In genomic region chr9:15249042-15249818, GRCh38 we compare ENCODE assay signal across 15 cellular contexts. TPM values are rescaled to one million over a fixed set of nuclear protein-coding genes. Genes with fewer than 3 reads are reported as not detected.
DNase-seq lines count a peak whose midpoint lies in the region; ATAC-seq and TF ChIP-seq lines count a peak whose summit lies in the region.
"Had no signal": no experiment of that assay in that cellular context is flagged by ENCODE, and none has a peak within 500 bp of the region (broad histone marks: within the 10 kb centered on the region; RNA-seq: fewer than 3 reads in every experiment).

No MANE protein-coding gene starts in this region.

- no peak for TF ChIP-seq CTCF in SK-N-SH (IDR thresholded peaks at IDR 0.05)
- no peak for TF ChIP-seq CTCF in RWPE1 (conservative IDR thresholded peaks at IDR 0.05; ENCODE audit: low read depth)
- no peak for TF ChIP-seq CTCF in CD14-positive monocyte (IDR thresholded peaks at IDR 0.05)

- intact Hi-C loops in CD14-positive monocyte (cut with micrococcal nuclease) = no loop called here

- peak overlapping the region; percentile 3; the same call in 1 of the 2 replicates for H3K4me2 ChIP-seq in SK-N-SH

- no peak overlapping the region for H3K9ac ChIP-seq in SK-N-SH

- H3K27ac ChIP-seq in SK-N-SH (ENCODE audit: low read depth in 2 of 2, low read length in 1 of 2) (peak overlapping the region in 1 of 2 experiments; percentile 41; a peak in 2 of 4 replicates), RWPE1 (no peak overlapping the region)
- H3K27ac ChIP-seq: neutrophil, SJCRH30 had no signal

- 56% methylated on average over 7 of the region's 7 CpGs for WGBS in SK-N-SH (ENCODE audit: low lambda C conversion rate)

- peaks cover 0 to 1% (median 0%) of the 10 kb centered on the region in 3 donors for H3K27me3 Mint-ChIP-seq in CD14-positive monocyte (ENCODE audit: low read depth in 3 of 3)
- H3K27me3 Mint-ChIP-seq: activated CD4-positive, alpha-beta memory T cell treated with anti-CD3 and anti-CD28 coated beads for 36 hours; activated naive CD8-positive, alpha-beta T cell treated with anti-CD3 and anti-CD28 coated beads, Interleukin-2, amount 10 ng/mL, durations not matched to agents 7 days and 5 days had no signal

- no peaks in the 10 kb centered on the region for H3K9me3 ChIP-seq in SK-N-SH
- H3K9me3 ChIP-seq: HAP-1, neutrophil, SJCRH30 had no signal

- peaks cover 0 to 1% (median 0%) of the 10 kb centered on the region in 7 donors for H3K9me3 Mint-ChIP-seq in CD14-positive monocyte
- H3K9me3 Mint-ChIP-seq: activated CD4-positive, alpha-beta memory T cell treated with anti-CD3 and anti-CD28 coated beads for 36 hours; activated naive CD8-positive, alpha-beta T cell treated with anti-CD3 and anti-CD28 coated beads, Interleukin-2, amount 10 ng/mL, durations not matched to agents 7 days and 5 days had no signal

- no peaks in the 10 kb centered on the region for H3K79me2 ChIP-seq in SK-N-SH (ENCODE audit: insufficient read depth)

- H3K4me1 ChIP-seq in SK-N-SH (ENCODE audit: control insufficient read depth in 1 of 2, insufficient read depth in 2 of 2, low read depth in 1 of 2, low read length in 1 of 2) = peaks cover 3 to 8% of the 10 kb centered on the region in 2 experiments; a peak in 2 of 4 replicates
- H3K4me1 ChIP-seq: HAP-1, SJCRH30 had no signal

- no peaks in the 10 kb centered on the region for H3K36me3 ChIP-seq in SK-N-SH (replicated peaks in 1 of 2; ENCODE audit: control insufficient read depth in 1 of 2, insufficient read depth in 2 of 2, low read length in 1 of 2)
- H3K36me3 ChIP-seq: HAP-1, neutrophil, SJCRH30 had no signal

- H3K4me3 Mint-ChIP-seq in CD14-positive monocyte = no peak overlapping the region
- H3K4me3 Mint-ChIP-seq: activated CD4-positive, alpha-beta memory T cell treated with anti-CD3 and anti-CD28 coated beads for 36 hours; activated naive CD8-positive, alpha-beta T cell treated with anti-CD3 and anti-CD28 coated beads, Interleukin-2, amount 10 ng/mL, durations not matched to agents 7 days and 5 days had no signal

- no peaks in the 10 kb centered on the region for H4K20me1 ChIP-seq in SK-N-SH (ENCODE audit: insufficient read depth)

- CTCF ChIA-PET in SK-N-SH (lab: Yijun Ruan, JAX) = interaction anchor here (0.6 to 1.4 kb wide), 4 partner anchors 17 to 1122 kb away, joined by 3 to 4 read pairs (median 3); no protein-coding TSS in a partner anchor
- CTCF ChIA-PET in RWPE1 (lab: Yijun Ruan, JAX) = no interaction called here

- H3K4me3 ChIP-seq in SK-N-SH (ENCODE audit: low read depth in 2 of 2, low read length in 1 of 2) = no peak overlapping the region
- H3K4me3 ChIP-seq: HAP-1, SJCRH30 had no signal

- POLR2A ChIA-PET in SK-N-SH (lab: Yijun Ruan, JAX) = no interaction called here
- POLR2A ChIA-PET in RWPE1 (lab: Yijun Ruan, JAX; ENCODE audit: low non-redundant PET) = no interaction called here

- H3K9me2 ChIP-seq in SK-N-SH = no peaks in the 10 kb centered on the region

- no peak overlapping the region for H2AFZ ChIP-seq in SK-N-SH (ENCODE audit: low read depth)

- no peaks in the 10 kb centered on the region for H3K27me3 ChIP-seq in SK-N-SH (ENCODE audit: insufficient read depth)
- H3K27me3 ChIP-seq: neutrophil, SJCRH30 had no signal

- TF ChIP-seq RAD21 in SK-N-SH (IDR thresholded peaks at IDR 0.05; ENCODE audit: low read length) = no peak

- TF ChIP-seq EP300 in SK-N-SH (IDR thresholded peaks at IDR 0.05; ENCODE audit: borderline replicate concordance in 1 of 2, low read depth in 1 of 2, low read length in 1 of 2) = no peak

- H3K4me1 Mint-ChIP-seq in CD14-positive monocyte = peaks cover 9% of the 10 kb centered on the region

- no peaks in the 10 kb centered on the region for H3K36me3 Mint-ChIP-seq in CD14-positive monocyte

- H3K27ac Mint-ChIP-seq in CD14-positive monocyte = no peak overlapping the region
- H3K27ac Mint-ChIP-seq: activated CD4-positive, alpha-beta memory T cell treated with anti-CD3 and anti-CD28 coated beads for 36 hours; activated naive CD8-positive, alpha-beta T cell treated with anti-CD3 and anti-CD28 coated beads, Interleukin-2, amount 10 ng/mL, durations not matched to agents 7 days and 5 days had no signal

- peaks cover 1% of the 10 kb centered on the region for H3F3A ChIP-seq in SK-N-SH (replicated peaks; ENCODE audit: insufficient read depth)

- DNase-seq in ELR (ENCODE audit: low read depth) = peak; percentile 76
- no peak for DNase-seq in SK-N-SH
- peak; percentile 75 for DNase-seq in fibroblast of peridontal ligament (ENCODE audit: extremely low read depth)
- DNase-seq in pulmonary artery endothelial cell (ENCODE audit: low read depth, low spot score) = peak; percentile 35
- no peak for DNase-seq in NOMO-1 treated with dmso at 0.1 percent for 144 hours (lab: John Stamatoyannopoulos, UW; ENCODE audit: unreplicated experiment)
- DNase-seq in RWPE1 (ENCODE audit: low spot score) = no peak
- no peak for DNase-seq in CD14-positive monocyte (ENCODE audit: low spot score)
- DNase-seq: activated CD4-positive, alpha-beta memory T cell treated with anti-CD3 and anti-CD28 coated beads for 36 hours; activated naive CD8-positive, alpha-beta T cell treated with anti-CD3 and anti-CD28 coated beads, Interleukin-2, amount 10 ng/mL, durations not matched to agents 7 days and 5 days; glutamatergic neuron; NCI-H2171 treated with DMSO at 0.1 percent for 48 hours; SJCRH30 had no signal

- no peak for ATAC-seq in GM21526 (IDR thresholded peaks at IDR 0.05; ENCODE audit: low FRiP score, unreplicated experiment)

TF ChIP-seq in SK-N-SH, 30 proteins besides CTCF, POLR2A, EP300 and RAD21:
- TF ChIP-seq USF2 (IDR thresholded peaks at IDR 0.05; ENCODE audit: borderline replicate concordance, low read depth, low read length) = no peak
- 0 out of 2 replicates have a peak, but pooled peaks have one; percentile 15 for TF ChIP-seq FOSL2 (IDR thresholded peaks at IDR 0.05; ENCODE audit: borderline replicate concordance, low read depth)

RNA-seq across cellular contexts. Expression of gene TTC39B, which starts 57.8 kb away (rescaled TPM):
- 0.54 and 0.78 TPM in 2 replicates for polyA plus RNA-seq in SK-N-SH (2012; rRNA removed)
- 0.47 and 0.51 TPM in 2 replicates for polyA plus RNA-seq in SK-N-SH (2012; cell fraction: cytosol; rRNA removed)
- 1.3 and 2.6 TPM in 2 replicates for polyA plus RNA-seq in SK-N-SH (2012; cell fraction: nucleus; rRNA removed)
- total RNA-seq in pulmonary artery endothelial cell = 4.4 and 5.2 TPM in 2 replicates
- polyA plus RNA-seq in CD14-positive monocyte = 1 to 10 TPM in 1 of 2 donors, under 1 TPM in 1; 0.87 to 3.1 TPM

Comparison
In these comparisons a context has a peak if more than half of its experiments do, and no peak if none do; other contexts are left out.
1. DNase-seq: peak in ELR (single experiment), fibroblast of peridontal ligament (single experiment) and pulmonary artery endothelial cell (single experiment); none in SK-N-SH (single experiment), NOMO-1 treated with dmso at 0.1 percent for 144 hours (single experiment), RWPE1 (single experiment) and CD14-positive monocyte (single experiment).